In the genomic region with DNA sequence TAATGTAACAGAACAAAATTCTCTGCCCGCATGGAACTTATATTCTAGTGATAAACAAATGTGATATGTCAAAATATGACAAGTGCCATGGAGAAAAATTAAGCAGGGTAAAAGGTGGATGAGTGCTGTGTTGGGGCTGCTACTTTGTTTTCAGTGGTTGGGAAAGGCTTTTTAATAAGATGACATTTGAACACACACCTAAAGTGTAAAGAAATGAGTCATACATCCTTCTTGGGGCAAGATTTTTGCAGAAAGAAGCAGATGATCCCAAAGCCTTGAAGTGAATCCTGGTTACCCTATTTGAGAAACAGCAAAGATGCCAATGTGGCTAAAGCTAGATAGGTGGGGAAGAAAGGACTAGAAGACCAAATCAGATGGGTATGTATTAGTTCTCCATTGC, we compare ENCODE assay signal across 17 cellular contexts.
"Had no signal": no experiment of that assay in that cellular context is flagged by ENCODE, and none has a peak within 500 bp of the region (broad histone marks: within the 10 kb centered on the region; RNA-seq: fewer than 3 reads in every experiment).

No MANE protein-coding gene starts in this region.

- H3K36me3 Mint-ChIP-seq: neural progenitor cell; stimulated activated memory B cell treated with anti-CD40 and anti-IgM and Interleukin-4, amounts not matched to agents 10 μg/mL and 1 μg/mL and 100 μg/mL, for 72 hours had no signal

- H3K36me3 ChIP-seq: lower lobe of right lung, neural progenitor cell, upper lobe of left lung had no signal

- H3K4me1 Mint-ChIP-seq: activated B cell treated with CpG ODN at 0.5 μM for 24 hours; neural progenitor cell; stimulated activated memory B cell treated with anti-CD40 and anti-IgM and Interleukin-4, amounts not matched to agents 10 μg/mL and 1 μg/mL and 100 μg/mL, for 72 hours had no signal

- H3K27me3 Mint-ChIP-seq: activated B cell treated with CpG ODN at 0.5 μM for 24 hours; activated CD8-positive, alpha-beta memory T cell treated with anti-CD3 and anti-CD28 coated beads, Interleukin-2, amount 10 ng/mL, durations not matched to agents 7 days and 5 days; activated CD8-positive, alpha-beta T cell treated with anti-CD3 and anti-CD28 coated beads for 36 hours; naive thymus-derived CD8-positive, alpha-beta T cell; stimulated activated memory B cell treated with anti-CD40 and anti-IgM and Interleukin-4, amounts not matched to agents 10 μg/mL and 1 μg/mL and 100 μg/mL, for 72 hours had no signal

- H3K27ac Mint-ChIP-seq: activated B cell treated with CpG ODN at 0.5 μM for 24 hours; activated CD8-positive, alpha-beta memory T cell treated with anti-CD3 and anti-CD28 coated beads, Interleukin-2, amount 10 ng/mL, durations not matched to agents 7 days and 5 days; activated CD8-positive, alpha-beta T cell treated with anti-CD3 and anti-CD28 coated beads for 36 hours; naive thymus-derived CD8-positive, alpha-beta T cell; neural progenitor cell; stimulated activated memory B cell treated with anti-CD40 and anti-IgM and Interleukin-4, amounts not matched to agents 10 μg/mL and 1 μg/mL and 100 μg/mL, for 72 hours had no signal

- H3K4me3 Mint-ChIP-seq: activated B cell treated with CpG ODN at 0.5 μM for 24 hours; activated CD8-positive, alpha-beta memory T cell treated with anti-CD3 and anti-CD28 coated beads, Interleukin-2, amount 10 ng/mL, durations not matched to agents 7 days and 5 days; activated CD8-positive, alpha-beta T cell treated with anti-CD3 and anti-CD28 coated beads for 36 hours; naive thymus-derived CD8-positive, alpha-beta T cell; neural progenitor cell; stimulated activated memory B cell treated with anti-CD40 and anti-IgM and Interleukin-4, amounts not matched to agents 10 μg/mL and 1 μg/mL and 100 μg/mL, for 72 hours had no signal

- H3K4me1 ChIP-seq: lower lobe of right lung, neural progenitor cell, upper lobe of left lung had no signal

- H3K4me3 ChIP-seq: coronary artery, lower lobe of right lung, neural progenitor cell, upper lobe of left lung had no signal

- H3K27ac ChIP-seq: coronary artery, lower lobe of right lung, neural progenitor cell, upper lobe of left lung had no signal

- H3K9ac ChIP-seq: neural progenitor cell had no signal

- H3K9me3 Mint-ChIP-seq: activated B cell treated with CpG ODN at 0.5 μM for 24 hours; activated CD8-positive, alpha-beta T cell treated with anti-CD3 and anti-CD28 coated beads for 36 hours; naive thymus-derived CD8-positive, alpha-beta T cell; neural progenitor cell; stimulated activated memory B cell treated with anti-CD40 and anti-IgM and Interleukin-4, amounts not matched to agents 10 μg/mL and 1 μg/mL and 100 μg/mL, for 72 hours had no signal

- H2AFZ ChIP-seq: neural progenitor cell had no signal

- H3K4me2 ChIP-seq: neural progenitor cell had no signal

- DNase-seq: activated B cell treated with CpG ODN at 0.5 μM for 24 hours; activated CD4-positive, alpha-beta T cell treated with anti-CD3 and anti-CD28 coated beads for 4 hours; activated CD8-positive, alpha-beta memory T cell treated with anti-CD3 and anti-CD28 coated beads, Interleukin-2, amount 10 ng/mL, durations not matched to agents 7 days and 5 days; activated CD8-positive, alpha-beta T cell treated with anti-CD3 and anti-CD28 coated beads for 36 hours; kidney; lower lobe of right lung; naive thymus-derived CD8-positive, alpha-beta T cell; posterior cingulate gyrus; small intestine; stimulated activated CD4-positive, alpha-beta T cell treated with anti-CD3 and anti-CD28 coated beads, Interleukin-2, amount 100 ng/mL, for 24 hours; T1000; upper lobe of left lung had no signal

- H3K27me3 ChIP-seq: neural progenitor cell, upper lobe of left lung had no signal

- ATAC-seq: activated CD8-positive, alpha-beta memory T cell treated with anti-CD3 and anti-CD28 coated beads, Interleukin-2, amount 10 ng/mL, durations not matched to agents 7 days and 5 days; left lobe of liver; lower lobe of right lung; naive thymus-derived CD8-positive, alpha-beta T cell; sciatic nerve; stimulated activated memory B cell treated with anti-CD40 and anti-IgM and Interleukin-4, amounts not matched to agents 10 μg/mL and 1 μg/mL and 100 μg/mL, for 72 hours had no signal

- H3K9me3 ChIP-seq: lower lobe of right lung, upper lobe of left lung had no signal
